ENCODE assay signal across 1 cellular context in genomic region chr6:119147101-119148053, GRCh38.
TF ChIP-seq lines count a peak whose summit lies in the region.

No MANE protein-coding gene starts in this region.

TF ChIP-seq in HepG2, 621 proteins besides CTCF, POLR2A, EP300 and RAD21 (continued from another document and continues in another):
- TF ChIP-seq PRDM10 (CRISPR knock-in tag; IDR thresholded peaks at IDR 0.05; ENCODE audit: low read depth) = peak; percentile 59; the same call in 1 of the 2 replicates
- TF ChIP-seq ZNF644 (CRISPR knock-in tag; IDR thresholded peaks at IDR 0.05; ENCODE audit: low read depth) = 0 out of 2 replicates have a peak, but pooled peaks have one; percentile 24
- no peak for TF ChIP-seq SP1 (IDR thresholded peaks at IDR 0.05)
- TF ChIP-seq SP1 (CRISPR knock-in tag; IDR thresholded peaks at IDR 0.05) = 0 out of 2 replicates have a peak, but pooled peaks have one; percentile 21
- TF ChIP-seq ZBTB7B (CRISPR knock-in tag; IDR thresholded peaks at IDR 0.05) = 0 out of 2 replicates have a peak, but pooled peaks have one; percentile 44
- TF ChIP-seq, protein P1, sequence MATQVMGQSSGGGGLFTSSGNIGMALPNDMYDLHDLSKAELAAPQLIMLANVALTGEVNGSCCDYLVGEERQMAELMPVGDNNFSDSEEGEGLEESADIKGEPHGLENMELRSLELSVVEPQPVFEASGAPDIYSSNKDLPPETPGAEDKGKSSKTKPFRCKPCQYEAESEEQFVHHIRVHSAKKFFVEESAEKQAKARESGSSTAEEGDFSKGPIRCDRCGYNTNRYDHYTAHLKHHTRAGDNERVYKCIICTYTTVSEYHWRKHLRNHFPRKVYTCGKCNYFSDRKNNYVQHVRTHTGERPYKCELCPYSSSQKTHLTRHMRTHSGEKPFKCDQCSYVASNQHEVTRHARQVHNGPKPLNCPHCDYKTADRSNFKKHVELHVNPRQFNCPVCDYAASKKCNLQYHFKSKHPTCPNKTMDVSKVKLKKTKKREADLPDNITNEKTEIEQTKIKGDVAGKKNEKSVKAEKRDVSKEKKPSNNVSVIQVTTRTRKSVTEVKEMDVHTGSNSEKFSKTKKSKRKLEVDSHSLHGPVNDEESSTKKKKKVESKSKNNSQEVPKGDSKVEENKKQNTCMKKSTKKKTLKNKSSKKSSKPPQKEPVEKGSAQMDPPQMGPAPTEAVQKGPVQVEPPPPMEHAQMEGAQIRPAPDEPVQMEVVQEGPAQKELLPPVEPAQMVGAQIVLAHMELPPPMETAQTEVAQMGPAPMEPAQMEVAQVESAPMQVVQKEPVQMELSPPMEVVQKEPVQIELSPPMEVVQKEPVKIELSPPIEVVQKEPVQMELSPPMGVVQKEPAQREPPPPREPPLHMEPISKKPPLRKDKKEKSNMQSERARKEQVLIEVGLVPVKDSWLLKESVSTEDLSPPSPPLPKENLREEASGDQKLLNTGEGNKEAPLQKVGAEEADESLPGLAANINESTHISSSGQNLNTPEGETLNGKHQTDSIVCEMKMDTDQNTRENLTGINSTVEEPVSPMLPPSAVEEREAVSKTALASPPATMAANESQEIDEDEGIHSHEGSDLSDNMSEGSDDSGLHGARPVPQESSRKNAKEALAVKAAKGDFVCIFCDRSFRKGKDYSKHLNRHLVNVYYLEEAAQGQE (IDR thresholded peaks at IDR 0.05; ENCODE audit: borderline replicate concordance in 1 of 2, low read depth in 1 of 2, low read length in 2 of 2) = peak in 1 of 2 experiments; percentile 6; a peak in 1 of 4 replicates
- 0 out of 2 replicates have a peak, but pooled peaks have one; percentile 45 for TF ChIP-seq ZGPAT (CRISPR knock-in tag; IDR thresholded peaks at IDR 0.05)
- peak; percentile 58 for TF ChIP-seq IKZF5 (CRISPR knock-in tag; IDR thresholded peaks at IDR 0.05)
- peak; percentile 33; the same call in 1 of the 2 replicates for TF ChIP-seq HNF4G (IDR thresholded peaks at IDR 0.05; ENCODE audit: borderline replicate concordance, low read depth, low read length)
- TF ChIP-seq HNF4G (CRISPR knock-in tag; IDR thresholded peaks at IDR 0.05; ENCODE audit: borderline replicate concordance, low read depth) = no peak
- no peak for TF ChIP-seq ZNF326 (CRISPR knock-in tag; IDR thresholded peaks at IDR 0.05; ENCODE audit: borderline replicate concordance)
- TF ChIP-seq SOX5 (CRISPR knock-in tag; IDR thresholded peaks at IDR 0.05; ENCODE audit: borderline replicate concordance) = peak; percentile 46; the same call in 1 of the 2 replicates
- TF ChIP-seq FOSL1 (CRISPR knock-in tag; IDR thresholded peaks at IDR 0.05; ENCODE audit: borderline replicate concordance) = peak; percentile 80; the same call in 1 of the 2 replicates
- 0 out of 2 replicates have a peak, but pooled peaks have one; percentile 40 for TF ChIP-seq ZNF790 (CRISPR knock-in tag; IDR thresholded peaks at IDR 0.05; ENCODE audit: borderline replicate concordance)
- TF ChIP-seq SOX13 (IDR thresholded peaks at IDR 0.05) = 0 out of 2 replicates have a peak, but pooled peaks have one; percentile 19
- TF ChIP-seq SOX13 (CRISPR knock-in tag; conservative IDR thresholded peaks at IDR 0.05 in 1 of 2, IDR thresholded peaks at IDR 0.05 in 1 of 2) = peak in 1 of 2 experiments; percentile 54; a peak in 1 of 4 replicates
- TF ChIP-seq KDM1A (CRISPR knock-in tag; IDR thresholded peaks at IDR 0.05) = no peak
- TF ChIP-seq ELF3 (CRISPR knock-in tag; IDR thresholded peaks at IDR 0.05) = peak; percentile 52; the same call in 1 of the 2 replicates
- TF ChIP-seq GATAD2A (CRISPR knock-in tag; IDR thresholded peaks at IDR 0.05) = peak; percentile 80
- TF ChIP-seq ARID2 (CRISPR knock-in tag; IDR thresholded peaks at IDR 0.05; ENCODE audit: borderline replicate concordance) = no peak
- no peak for TF ChIP-seq NFYB (CRISPR knock-in tag; IDR thresholded peaks at IDR 0.05)
- TF ChIP-seq HNF4A (CRISPR knock-in tag; IDR thresholded peaks at IDR 0.05) = 0 out of 2 replicates have a peak, but pooled peaks have one; percentile 32
- no peak for TF ChIP-seq HHEX (CRISPR knock-in tag; IDR thresholded peaks at IDR 0.05)
- TF ChIP-seq ETV5 (CRISPR knock-in tag; IDR thresholded peaks at IDR 0.05; ENCODE audit: borderline replicate concordance) = peak; percentile 78; the same call in 1 of the 2 replicates
- peak; percentile 37; the same call in 1 of the 2 replicates for TF ChIP-seq ZNF3 (CRISPR knock-in tag; IDR thresholded peaks at IDR 0.05)
- TF ChIP-seq NFKBIZ (CRISPR knock-in tag; IDR thresholded peaks at IDR 0.05) = 0 out of 2 replicates have a peak, but pooled peaks have one; percentile 41
- peak; percentile 40 for TF ChIP-seq SKI (IDR thresholded peaks at IDR 0.05; ENCODE audit: partially characterized antibody)
- TF ChIP-seq SALL1 (CRISPR knock-in tag; IDR thresholded peaks at IDR 0.05) = 0 out of 2 replicates have a peak, but pooled peaks have one; percentile 29
- TF ChIP-seq ZNF792 (CRISPR knock-in tag; IDR thresholded peaks at IDR 0.05) = peak; percentile 100
- TF ChIP-seq MXI1 (IDR thresholded peaks at IDR 0.05; ENCODE audit: borderline replicate concordance, low read depth, low read length) = peak; percentile 33; the same call in 1 of the 3 replicates
- TF ChIP-seq MED1 (CRISPR knock-in tag; IDR thresholded peaks at IDR 0.05) = peak; percentile 64
- peak; percentile 45; the same call in 1 of the 2 replicates for TF ChIP-seq ZNF335 (CRISPR knock-in tag; IDR thresholded peaks at IDR 0.05)
- no peak for TF ChIP-seq FOXJ3 (CRISPR knock-in tag; IDR thresholded peaks at IDR 0.05; ENCODE audit: borderline replicate concordance)
- TF ChIP-seq ZNF431 (CRISPR knock-in tag; IDR thresholded peaks at IDR 0.05; ENCODE audit: borderline replicate concordance, low read depth) = no peak
- peak; percentile 41; the same call in 1 of the 2 replicates for TF ChIP-seq ZNF670 (CRISPR knock-in tag; IDR thresholded peaks at IDR 0.05; ENCODE audit: borderline replicate concordance)
- TF ChIP-seq JUNB (CRISPR knock-in tag; IDR thresholded peaks at IDR 0.05; ENCODE audit: borderline replicate concordance) = peak; percentile 88
- TF ChIP-seq, protein P2, sequence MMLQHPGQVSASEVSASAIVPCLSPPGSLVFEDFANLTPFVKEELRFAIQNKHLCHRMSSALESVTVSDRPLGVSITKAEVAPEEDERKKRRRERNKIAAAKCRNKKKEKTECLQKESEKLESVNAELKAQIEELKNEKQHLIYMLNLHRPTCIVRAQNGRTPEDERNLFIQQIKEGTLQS (CRISPR knock-in tag; IDR thresholded peaks at IDR 0.05) = peak; percentile 94
- TF ChIP-seq, protein P3, sequence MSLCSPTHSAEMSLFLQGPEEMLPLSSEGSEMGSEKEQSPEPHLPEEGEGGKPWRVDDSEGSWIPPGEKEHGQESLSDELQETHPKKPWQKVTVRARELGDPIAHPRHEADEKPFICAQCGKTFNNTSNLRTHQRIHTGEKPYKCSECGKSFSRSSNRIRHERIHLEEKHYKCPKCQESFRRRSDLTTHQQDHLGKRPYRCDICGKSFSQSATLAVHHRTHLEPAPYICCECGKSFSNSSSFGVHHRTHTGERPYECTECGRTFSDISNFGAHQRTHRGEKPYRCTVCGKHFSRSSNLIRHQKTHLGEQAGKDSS (CRISPR knock-in tag; IDR thresholded peaks at IDR 0.05; ENCODE audit: borderline replicate concordance, low read depth) = no peak
- TF ChIP-seq ZNF280D (CRISPR knock-in tag; IDR thresholded peaks at IDR 0.05) = peak; percentile 50; the same call in 1 of the 2 replicates
- TF ChIP-seq, protein P4, sequence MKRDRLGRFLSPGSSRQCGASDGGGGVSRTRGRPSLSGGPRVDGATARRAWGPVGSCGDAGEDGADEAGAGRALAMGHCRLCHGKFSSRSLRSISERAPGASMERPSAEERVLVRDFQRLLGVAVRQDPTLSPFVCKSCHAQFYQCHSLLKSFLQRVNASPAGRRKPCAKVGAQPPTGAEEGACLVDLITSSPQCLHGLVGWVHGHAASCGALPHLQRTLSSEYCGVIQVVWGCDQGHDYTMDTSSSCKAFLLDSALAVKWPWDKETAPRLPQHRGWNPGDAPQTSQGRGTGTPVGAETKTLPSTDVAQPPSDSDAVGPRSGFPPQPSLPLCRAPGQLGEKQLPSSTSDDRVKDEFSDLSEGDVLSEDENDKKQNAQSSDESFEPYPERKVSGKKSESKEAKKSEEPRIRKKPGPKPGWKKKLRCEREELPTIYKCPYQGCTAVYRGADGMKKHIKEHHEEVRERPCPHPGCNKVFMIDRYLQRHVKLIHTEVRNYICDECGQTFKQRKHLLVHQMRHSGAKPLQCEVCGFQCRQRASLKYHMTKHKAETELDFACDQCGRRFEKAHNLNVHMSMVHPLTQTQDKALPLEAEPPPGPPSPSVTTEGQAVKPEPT (CRISPR knock-in tag; IDR thresholded peaks at IDR 0.05; ENCODE audit: low read depth) = no peak
- TF ChIP-seq, protein P5, sequence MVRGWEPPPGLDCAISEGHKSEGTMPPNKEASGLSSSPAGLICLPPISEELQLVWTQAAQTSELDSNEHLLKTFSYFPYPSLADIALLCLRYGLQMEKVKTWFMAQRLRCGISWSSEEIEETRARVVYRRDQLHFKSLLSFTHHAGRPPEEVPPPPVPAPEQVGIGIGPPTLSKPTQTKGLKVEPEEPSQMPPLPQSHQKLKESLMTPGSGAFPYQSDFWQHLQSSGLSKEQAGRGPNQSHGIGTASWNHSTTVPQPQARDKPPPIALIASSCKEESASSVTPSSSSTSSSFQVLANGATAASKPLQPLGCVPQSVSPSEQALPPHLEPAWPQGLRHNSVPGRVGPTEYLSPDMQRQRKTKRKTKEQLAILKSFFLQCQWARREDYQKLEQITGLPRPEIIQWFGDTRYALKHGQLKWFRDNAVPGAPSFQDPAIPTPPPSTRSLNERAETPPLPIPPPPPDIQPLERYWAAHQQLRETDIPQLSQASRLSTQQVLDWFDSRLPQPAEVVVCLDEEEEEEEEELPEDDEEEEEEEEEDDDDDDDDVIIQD (CRISPR knock-in tag; IDR thresholded peaks at IDR 0.05; ENCODE audit: low read depth) = peak; percentile 83; the same call in 1 of the 2 replicates
- peak; percentile 52; the same call in 1 of the 2 replicates for TF ChIP-seq MEF2D (CRISPR knock-in tag; IDR thresholded peaks at IDR 0.05)
- TF ChIP-seq HDAC1 (CRISPR knock-in tag; IDR thresholded peaks at IDR 0.05) = peak; percentile 48; the same call in 1 of the 2 replicates
- no peak for TF ChIP-seq NR2F6 (IDR thresholded peaks at IDR 0.05)
- 0 out of 2 replicates have a peak, but pooled peaks have one; percentile 16 for TF ChIP-seq NR2F6 (CRISPR knock-in tag; IDR thresholded peaks at IDR 0.05)
- TF ChIP-seq JUND (CRISPR knock-in tag; IDR thresholded peaks at IDR 0.05) = peak; percentile 74
